ENCODE assay signal across 8 cellular contexts in the genomic region with DNA sequence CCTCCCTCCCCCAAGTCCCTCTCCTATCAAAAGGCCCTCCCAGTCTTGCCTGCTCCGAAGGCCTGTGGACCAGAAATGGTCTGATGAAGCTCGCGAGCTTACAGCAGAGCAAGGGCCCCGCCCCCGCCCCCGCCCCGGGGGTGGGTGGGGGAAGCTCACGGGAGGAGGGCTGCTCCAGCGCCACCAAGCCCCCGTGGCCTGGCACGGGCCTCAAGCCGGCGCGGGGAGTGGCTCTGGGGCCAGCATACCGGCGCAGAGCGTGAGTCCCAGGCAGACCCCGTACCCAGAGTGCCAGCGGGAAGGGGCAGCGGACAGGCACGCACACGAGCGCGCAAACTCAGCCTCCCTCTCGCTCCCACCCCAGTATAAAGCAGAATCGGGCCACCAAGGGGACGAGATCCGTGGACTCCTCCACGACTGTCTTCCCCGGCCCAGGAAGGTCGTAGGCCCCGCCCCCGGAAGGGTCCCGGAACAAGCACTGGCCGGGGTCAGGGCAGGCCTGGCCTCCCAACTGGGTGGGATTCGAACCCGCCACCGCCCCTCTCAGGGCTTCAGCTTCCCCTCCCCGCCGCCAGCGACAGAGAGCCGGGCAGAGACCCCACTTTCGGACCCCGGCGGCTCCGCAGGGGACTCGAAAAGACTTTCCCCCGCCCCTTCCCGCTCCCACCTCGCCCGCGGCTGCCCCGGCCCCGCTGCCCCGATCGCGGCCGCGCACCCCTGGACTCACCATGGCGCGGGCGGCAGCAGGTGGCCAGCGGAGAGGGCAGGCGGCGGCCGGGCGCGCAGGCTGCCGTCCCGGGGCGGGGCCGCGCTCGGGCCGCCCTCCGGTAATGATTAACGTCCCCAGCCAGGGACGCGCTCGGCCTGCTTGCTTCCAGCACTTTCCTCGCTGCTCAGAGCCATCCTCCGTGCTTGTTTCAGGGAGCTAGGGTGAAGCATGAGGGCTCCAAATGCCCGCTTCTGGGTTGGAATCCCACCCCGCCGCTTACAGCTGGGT. TPM values are rescaled to one million over a fixed set of nuclear protein-coding genes. Genes with fewer than 3 reads are reported as not detected.
DNase-seq lines count a peak whose midpoint lies in the region; ATAC-seq and TF ChIP-seq lines count a peak whose summit lies in the region.

A gene (minus strand): TSS at position 762 of the 997 bp plus-strand sequence. CDS start 32 bp downstream, at position 730.

- peak; percentile 61 to 81 (median 69) for DNase-seq in CD8-positive, alpha-beta memory T cell
- DNase-seq in HL-60 (ENCODE audit: low read depth in 1 of 2, low spot score in 1 of 2) (peak in 1 of 2 experiments; percentile 49), RWPE2 (ENCODE audit: low spot score) (no peak), globus pallidus (ENCODE audit: low spot score) (peak; percentile 46), occipital lobe (lab: John Stamatoyannopoulos, UW) (peak; percentile 55)
- peak; percentile 77 for DNase-seq in activated naive CD4-positive, alpha-beta T cell treated with Interleukin-2 at 50 U/mL for 16 hours

- no peaks in the 10 kb centered on the region for H3K9me3 Mint-ChIP-seq in CD8-positive, alpha-beta memory T cell

- no peaks in the 10 kb centered on the region for H3K36me3 ChIP-seq in CD8-positive, alpha-beta memory T cell (ENCODE audit: insufficient read depth, low read length)
- peaks cover 11% of the 10 kb centered on the region for H3K36me3 ChIP-seq in RWPE2 (ENCODE audit: low read depth)

- TF ChIP-seq CTCF in HL-60 (IDR thresholded peaks at IDR 0.05; ENCODE audit: insufficient read depth, low read length) (no peak), RWPE2 (IDR thresholded peaks at IDR 0.05; ENCODE audit: poor library complexity, severe bottlenecking) (no peak)

- H3K4me3 Mint-ChIP-seq in CD8-positive, alpha-beta memory T cell, result peak within 1 kb of the TSS; percentile 85 to 94 (median 89)

- CTCF ChIA-PET in CD8-positive, alpha-beta memory T cell (lab: Charles Lee), result interaction anchor here (1.1 to 4.1 kb wide), 3 partner anchors 9 to 16 kb away, joined by 4 to 11 read pairs (median 4); no protein-coding TSS in a partner anchor

- no peaks in the 10 kb centered on the region for H3K9me3 ChIP-seq in CD8-positive, alpha-beta memory T cell (ENCODE audit: low read length)
- no peaks in the 10 kb centered on the region for H3K9me3 ChIP-seq in RWPE2 (ENCODE audit: severe bottlenecking)

- H3K36me3 Mint-ChIP-seq in CD8-positive, alpha-beta memory T cell, result peaks cover 0 to 23% (median 5%) of the 10 kb centered on the region in 3 donors

- ATAC-seq in GM19397 (IDR thresholded peaks at IDR 0.05; ENCODE audit: unreplicated experiment) (peak; percentile 81), RWPE2 (ENCODE audit: low read depth) (peak; percentile 87)

- POLR2A ChIA-PET in CD8-positive, alpha-beta memory T cell (lab: Charles Lee), result interaction anchor here (0.9 kb wide), 1 partner anchor 285 kb away, joined by 4 read pairs; no protein-coding TSS in a partner anchor

- H3K27me3 ChIP-seq in CD8-positive, alpha-beta memory T cell (ENCODE audit: insufficient read depth, low read length, poor library complexity, severe bottlenecking), result no peaks in the 10 kb centered on the region
- H3K27me3 ChIP-seq in HL-60 (ENCODE audit: insufficient read depth, poor library complexity, severe bottlenecking) (no peaks in the 10 kb centered on the region), RWPE2 (ENCODE audit: insufficient read depth, poor library complexity, severe bottlenecking) (no peaks in the 10 kb centered on the region)

- peaks cover 12% of the 10 kb centered on the region for H3K4me1 ChIP-seq in CD8-positive, alpha-beta memory T cell (ENCODE audit: insufficient read depth, low read length)
- peaks cover 14% of the 10 kb centered on the region for H3K4me1 ChIP-seq in RWPE2 (ENCODE audit: insufficient read depth, poor library complexity, severe bottlenecking)

- H3K27ac ChIP-seq in CD8-positive, alpha-beta memory T cell (ENCODE audit: low read depth, low read length), result peak within 1 kb of the TSS; percentile 58
- H3K27ac ChIP-seq in HL-60 (replicated peaks), result peak within 1 kb of the TSS; percentile 69
- peak within 1 kb of the TSS; percentile 33 for H3K27ac ChIP-seq in RWPE2 (ENCODE audit: poor library complexity, severe bottlenecking)
- peak within 1 kb of the TSS; percentile 72 for H3K27ac ChIP-seq in temporal lobe (ENCODE audit: low read depth, low read length)

- peaks cover 11 to 23% (median 22%) of the 10 kb centered on the region in 3 donors for H3K4me1 Mint-ChIP-seq in CD8-positive, alpha-beta memory T cell

- peak within 1 kb of the TSS; percentile 30 to 98 (median 88) for H3K27ac Mint-ChIP-seq in CD8-positive, alpha-beta memory T cell

- peak within 1 kb of the TSS; percentile 69 for H3K4me3 ChIP-seq in CD8-positive, alpha-beta memory T cell (ENCODE audit: low read length)
- H3K4me3 ChIP-seq in HL-60 (replicated peaks; ENCODE audit: insufficient read depth, low read length) (peak within 1 kb of the TSS; percentile 68), RWPE2 (ENCODE audit: severe bottlenecking) (peak within 1 kb of the TSS; percentile 78)

- no peaks in the 10 kb centered on the region for H3K27me3 Mint-ChIP-seq in CD8-positive, alpha-beta memory T cell

RNA-seq across cellular contexts. Expression of the gene that starts here (rescaled TPM):
- total RNA-seq in CD8-positive, alpha-beta memory T cell, result 10 to 100 TPM; 53.9 to 55.3 TPM
- polyA plus RNA-seq in CD8-positive, alpha-beta memory T cell, result 29.1 TPM
- 6.2 TPM for total RNA-seq in occipital lobe
- 12.0 TPM for total RNA-seq in temporal lobe
